8 cellular contexts compared by ENCODE assay signal in genomic region chr4:169270156-169270809, GRCh38. TPM values are rescaled to one million over a fixed set of nuclear protein-coding genes. Genes with fewer than 3 reads are reported as not detected.
DNase-seq lines count a peak whose midpoint lies in the region; ATAC-seq and TF ChIP-seq lines count a peak whose summit lies in the region.

No MANE protein-coding gene starts in this region.

- ATAC-seq in GM21515 (IDR thresholded peaks at IDR 0.05; ENCODE audit: unreplicated experiment) = peak; percentile 49
- peak; percentile 52 for ATAC-seq in lung (ENCODE audit: insufficient read depth, low FRiP score)

- peak overlapping the region; percentile 98 for H2AFZ ChIP-seq in SU-DHL-6 (ENCODE audit: low read depth, low read length, severe bottlenecking)

- no peaks in the 10 kb centered on the region for H3K9me3 ChIP-seq in HUES48 (ENCODE audit: control insufficient read depth, insufficient read depth, low read length)
- no peaks in the 10 kb centered on the region for H3K9me3 ChIP-seq in SU-DHL-6 (ENCODE audit: insufficient read depth, low read length)
- H3K9me3 ChIP-seq in effector memory CD4-positive, alpha-beta T cell (ENCODE audit: control insufficient read depth, low read length) = no peaks in the 10 kb centered on the region
- H3K9me3 ChIP-seq in lung (ENCODE audit: control insufficient read depth in 2 of 2, insufficient read depth in 1 of 2, low read length in 1 of 2) = no peaks in the 10 kb centered on the region
- H3K9me3 ChIP-seq in stomach smooth muscle (ENCODE audit: control insufficient read depth in 2 of 2, low read length in 2 of 2) = no peaks in the 10 kb centered on the region

- peak; percentile 36 for DNase-seq in NCI-H2227 (lab: John Stamatoyannopoulos, UW; ENCODE audit: unreplicated experiment)
- DNase-seq in NCI-H2227 treated with DMSO at 0.1 percent for 48 hours (lab: John Stamatoyannopoulos, UW) = no peak
- DNase-seq in effector memory CD4-positive, alpha-beta T cell = no peak
- DNase-seq in lung (ENCODE audit: low spot score) = peak; percentile 66

- H3K4me1 ChIP-seq in HUES48 (ENCODE audit: control insufficient read depth, insufficient read depth, low read length) = peaks cover 43% of the 10 kb centered on the region
- H3K4me1 ChIP-seq in effector memory CD4-positive, alpha-beta T cell (ENCODE audit: control insufficient read depth, insufficient read depth, low read length, poor library complexity, severe bottlenecking) = peaks cover 10% of the 10 kb centered on the region
- H3K4me1 ChIP-seq in lung (ENCODE audit: control insufficient read depth in 2 of 2, insufficient read depth in 2 of 2, low read length in 2 of 2) = peaks cover 2 to 12% of the 10 kb centered on the region in 2 donors
- peaks cover 17% of the 10 kb centered on the region for H3K4me1 ChIP-seq in stomach smooth muscle (ENCODE audit: control insufficient read depth, insufficient read depth, low read length)

- H3K4me2 ChIP-seq in SU-DHL-6 (ENCODE audit: low read depth, low read length, poor library complexity, severe bottlenecking) = peak overlapping the region; percentile 89

- H3K27ac ChIP-seq in HUES48 (ENCODE audit: low read depth, low read length) = peak overlapping the region; percentile 73
- H3K27ac ChIP-seq in SU-DHL-6 (ENCODE audit: low read depth, low read length) = no peak overlapping the region
- H3K27ac ChIP-seq in effector memory CD4-positive, alpha-beta T cell (ENCODE audit: insufficient read depth, low read length, poor library complexity, severe bottlenecking) = no peak overlapping the region
- H3K27ac ChIP-seq in lung (ENCODE audit: low read depth in 1 of 2, low read length in 1 of 2) = peak overlapping the region; percentile 93 to 97
- peak overlapping the region; percentile 72 for H3K27ac ChIP-seq in stomach smooth muscle (ENCODE audit: low read length)

- H4K20me1 ChIP-seq in SU-DHL-6 (ENCODE audit: low read depth, low read length) = no peaks in the 10 kb centered on the region

- H3K79me2 ChIP-seq in SU-DHL-6 (ENCODE audit: insufficient read depth, low read length) = no peaks in the 10 kb centered on the region

- no peaks in the 10 kb centered on the region for H3K36me3 ChIP-seq in HUES48 (ENCODE audit: control insufficient read depth, insufficient read depth, low read length)
- no peaks in the 10 kb centered on the region for H3K36me3 ChIP-seq in SU-DHL-6 (ENCODE audit: low read length)
- no peaks in the 10 kb centered on the region for H3K36me3 ChIP-seq in effector memory CD4-positive, alpha-beta T cell (ENCODE audit: control insufficient read depth, insufficient read depth, low read length)
- no peaks in the 10 kb centered on the region for H3K36me3 ChIP-seq in lung (ENCODE audit: control insufficient read depth in 2 of 2, insufficient read depth in 2 of 2, low read length in 2 of 2)
- no peaks in the 10 kb centered on the region for H3K36me3 ChIP-seq in stomach smooth muscle (ENCODE audit: control insufficient read depth in 2 of 2, insufficient read depth in 2 of 2, low read length in 2 of 2)

- H3K9me2 ChIP-seq in SU-DHL-6 (replicated peaks; ENCODE audit: insufficient read depth, low read length) = no peaks in the 10 kb centered on the region

- WGBS in lung, 2 donors = 0% methylated on average over 41 to 56 of the region's 56 CpGs

- H3K27me3 ChIP-seq in HUES48 (ENCODE audit: control insufficient read depth, insufficient read depth, low read length) (peaks cover 13% of the 10 kb centered on the region), SU-DHL-6 (ENCODE audit: low read length) (no peaks in the 10 kb centered on the region), lung (ENCODE audit: control insufficient read depth, insufficient read depth) (no peaks in the 10 kb centered on the region), stomach smooth muscle (ENCODE audit: control insufficient read depth in 1 of 2, insufficient read depth in 2 of 2, low read length in 2 of 2) (no peaks in the 10 kb centered on the region)
- H3K27me3 ChIP-seq in effector memory CD4-positive, alpha-beta T cell (replicated peaks; ENCODE audit: control insufficient read depth, insufficient read depth, low read length, poor library complexity, severe bottlenecking) = peaks cover 16% of the 10 kb centered on the region

- H3K4me3 ChIP-seq in HUES48 (ENCODE audit: low read depth, low read length) (peak overlapping the region; percentile 79), SU-DHL-6 (ENCODE audit: insufficient read depth, low read length, poor library complexity, severe bottlenecking) (peak overlapping the region; percentile 72), lung (peak overlapping the region; percentile 88), stomach smooth muscle (ENCODE audit: low read length in 2 of 2) (peak overlapping the region; percentile 89 to 90)
- H3K4me3 ChIP-seq in effector memory CD4-positive, alpha-beta T cell (ENCODE audit: insufficient read depth, low read depth, low read length, poor library complexity, severe bottlenecking) = peak overlapping the region; percentile 45

- no peaks in the 10 kb centered on the region for H3F3A ChIP-seq in SU-DHL-6 (ENCODE audit: insufficient read depth)

- TF ChIP-seq CTCF in SU-DHL-6 (IDR thresholded peaks at IDR 0.05; ENCODE audit: insufficient read depth, low read length, poor library complexity, severe bottlenecking) (no peak), lung (IDR thresholded peaks at IDR 0.05; ENCODE audit: control extremely low read depth, extremely low read depth) (no peak)

- H3K9ac ChIP-seq in HUES48 (ENCODE audit: low read depth, low read length) (peak overlapping the region; percentile 71), SU-DHL-6 (ENCODE audit: low read length) (peak overlapping the region; percentile 56), stomach smooth muscle (ENCODE audit: low read length in 2 of 2) (peak overlapping the region; percentile 87 to 89)

RNA-seq across cellular contexts. Expression of gene SH3RF1, which starts 0.5 kb away (rescaled TPM):
- 10 to 100 TPM; 26.0 to 33.1 TPM for total RNA-seq in lung
- polyA plus RNA-seq in lung = 1 to 10 TPM; 5.3 to 6.6 TPM

Comparison
In these comparisons a context has a peak if more than half of its experiments do, and no peak if none do; other contexts are left out.
1. DNase-seq: peak in NCI-H2227 (single experiment) and lung (single experiment); none in NCI-H2227 treated with DMSO at 0.1 percent for 48 hours (single experiment) and effector memory CD4-positive, alpha-beta T cell (0 of 3).
2. H3K27ac ChIP-seq: peak in HUES48 (single experiment), lung (2 of 2) and stomach smooth muscle (single experiment); none in SU-DHL-6 (single experiment) and effector memory CD4-positive, alpha-beta T cell (single experiment).
3. Peak in every context shown above with its lines, with median percentiles within 50 percentile points of each other: H3K4me3 ChIP-seq and H3K9ac ChIP-seq.